Comparison of ENCODE assay signal across 9 cellular contexts in genomic region chr2:232568161-232568560, GRCh38. TPM values are rescaled to one million over a fixed set of nuclear protein-coding genes. Genes with fewer than 3 reads are reported as not detected.
DNase-seq lines count a peak whose midpoint lies in the region; ATAC-seq and TF ChIP-seq lines count a peak whose summit lies in the region.
"Had no signal": no experiment of that assay in that cellular context is flagged by ENCODE, and none has a peak within 500 bp of the region (broad histone marks: within the 10 kb centered on the region; RNA-seq: fewer than 3 reads in every experiment).

No MANE protein-coding gene starts in this region.

- no peaks in the 10 kb centered on the region for H3K27me3 ChIP-seq in smooth muscle cell (ENCODE audit: low read depth)
- no peaks in the 10 kb centered on the region for H3K27me3 ChIP-seq in uterus

- H3F3A ChIP-seq in smooth muscle cell (ENCODE audit: low read depth), result no peaks in the 10 kb centered on the region

- H3K9me3 ChIP-seq in smooth muscle cell (replicated peaks; ENCODE audit: low read depth) (no peaks in the 10 kb centered on the region), uterus (no peaks in the 10 kb centered on the region)

- no peaks in the 10 kb centered on the region for H3K79me2 ChIP-seq in smooth muscle cell (ENCODE audit: low read depth)

- intact Hi-C loops in dendritic cell treated with granulocyte-macrophage colony-stimulating factor and Interleukin-4, amounts not matched to agents 40 ng/mL and 50 ng/mL, for 4 days (cut with micrococcal nuclease), result no loop called here
- intact Hi-C loops in uterus (cut with DNase I; ENCODE audit: low total_unique reads), result no loop called here

- TF ChIP-seq POLR2A in NB4 (IDR thresholded peaks at IDR 0.05; ENCODE audit: extremely low read depth, insufficient read length), result no peak
- no peak for TF ChIP-seq POLR2A in uterus (IDR thresholded peaks at IDR 0.05)

- H3K4me1 Mint-ChIP-seq in dendritic cell treated with granulocyte-macrophage colony-stimulating factor and Interleukin-4, amounts not matched to agents 40 ng/mL and 50 ng/mL, for 4 days (ENCODE audit: low read depth), result peaks cover 39% of the 10 kb centered on the region

- peaks cover 23% of the 10 kb centered on the region for H4K20me1 ChIP-seq in smooth muscle cell (ENCODE audit: low read depth)

- no peak overlapping the region for H3K4me3 Mint-ChIP-seq in dendritic cell treated with granulocyte-macrophage colony-stimulating factor and Interleukin-4, amounts not matched to agents 40 ng/mL and 50 ng/mL, for 4 days

- no peak for TF ChIP-seq CTCF in NB4 (IDR thresholded peaks at IDR 0.05; ENCODE audit: low read depth, low read length)
- TF ChIP-seq CTCF in smooth muscle cell (IDR thresholded peaks at IDR 0.05; ENCODE audit: borderline replicate concordance, insufficient read depth, poor library complexity, severe bottlenecking), result no peak
- no peak for TF ChIP-seq CTCF in uterus (IDR thresholded peaks at IDR 0.05)

- H2AFZ ChIP-seq in smooth muscle cell (ENCODE audit: low read depth), result no peak overlapping the region

- no peak for ATAC-seq in HG02938 (IDR thresholded peaks at IDR 0.05; ENCODE audit: unreplicated experiment)

- no peak overlapping the region for H3K4me2 ChIP-seq in smooth muscle cell

- H3K36me3 ChIP-seq in smooth muscle cell (ENCODE audit: low read depth), result peaks cover 17% of the 10 kb centered on the region
- H3K36me3 ChIP-seq in uterus, result no peaks in the 10 kb centered on the region

- peaks cover 100% of the 10 kb centered on the region for H3K36me3 Mint-ChIP-seq in dendritic cell treated with granulocyte-macrophage colony-stimulating factor and Interleukin-4, amounts not matched to agents 40 ng/mL and 50 ng/mL, for 4 days (ENCODE audit: low read depth)

- 78% methylated on average over 5 of the region's 5 CpGs for WGBS in smooth muscle cell (ENCODE audit: low lambda C conversion rate)

- no peaks in the 10 kb centered on the region for H3K27me3 Mint-ChIP-seq in dendritic cell treated with granulocyte-macrophage colony-stimulating factor and Interleukin-4, amounts not matched to agents 40 ng/mL and 50 ng/mL, for 4 days

- no peaks in the 10 kb centered on the region for H3K9me3 Mint-ChIP-seq in dendritic cell treated with granulocyte-macrophage colony-stimulating factor and Interleukin-4, amounts not matched to agents 40 ng/mL and 50 ng/mL, for 4 days

- H3K9ac ChIP-seq in smooth muscle cell (ENCODE audit: low read depth), result no peak overlapping the region

- peak; percentile 87 for DNase-seq in EL
- DNase-seq in NB4 (ENCODE audit: low read depth), result peak; percentile 29
- DNase-seq in myocyte (ENCODE audit: low read depth), result peak; percentile 94
- no peak for DNase-seq in smooth muscle cell (lab: John Stamatoyannopoulos, UW; ENCODE audit: unreplicated experiment)
- no peak for DNase-seq in uterus
- DNase-seq in activated CD4-positive, alpha-beta T cell treated with anti-CD3 and anti-CD28 coated beads, Interleukin-2, amount 50 U/mL, for 1 hour, result no peak
- DNase-seq: MM.1S had no signal

- H3K4me1 ChIP-seq in smooth muscle cell (ENCODE audit: low read depth) (no peaks in the 10 kb centered on the region), uterus (no peaks in the 10 kb centered on the region)

- H3K27ac ChIP-seq in smooth muscle cell (ENCODE audit: low read depth) (no peak overlapping the region), uterus (no peak overlapping the region)

- no peak overlapping the region for H3K4me3 ChIP-seq in NB4 (ENCODE audit: low read depth, low read length)
- no peak overlapping the region for H3K4me3 ChIP-seq in smooth muscle cell
- no peak overlapping the region for H3K4me3 ChIP-seq in uterus

- H3K27ac Mint-ChIP-seq in dendritic cell treated with granulocyte-macrophage colony-stimulating factor and Interleukin-4, amounts not matched to agents 40 ng/mL and 50 ng/mL, for 4 days, result peak overlapping the region; percentile 85

RNA-seq across cellular contexts. Expression of gene EIF4E2, which starts 17.7 kb away (rescaled TPM):
- total RNA-seq in myocyte (119 and 122 TPM in 2 replicates), smooth muscle cell (83.1 and 110 TPM in 2 replicates), uterus (100 to 1,000 TPM in 1 of 4 donors, 10 to 100 TPM in 3; 24.3 to 195 (median 56.6) TPM)
- polyA plus RNA-seq in myocyte (2012), result 130 TPM
- polyA plus RNA-seq in smooth muscle cell, result 189 and 194 TPM in 2 replicates

RNA-seq across cellular contexts. Expression of gene TIGD1, which starts 17.8 kb away (rescaled TPM):
- 2.1 and 3.0 TPM in 2 replicates for total RNA-seq in myocyte
- polyA plus RNA-seq in myocyte (2012), result 4.1 TPM
- 7.4 and 8.1 TPM in 2 replicates for total RNA-seq in smooth muscle cell
- 1.9 and 2.9 TPM in 2 replicates for polyA plus RNA-seq in smooth muscle cell
- total RNA-seq in uterus, result 1 to 10 TPM; 4.6 to 8.5 (median 5.0) TPM

RNA-seq across cellular contexts. Expression of gene CHRNG, which starts 28.7 kb away (rescaled TPM):
- total RNA-seq in myocyte, result 697 and 1,132 TPM in 2 replicates
- 391 TPM for polyA plus RNA-seq in myocyte (2012)
- 0.58 TPM in 1 of 2 replicates, not detected in the other for total RNA-seq in smooth muscle cell
- polyA plus RNA-seq in smooth muscle cell, result 0.84 TPM in 1 of 2 replicates, not detected in the other
- not detected for total RNA-seq in uterus

RNA-seq across cellular contexts. Expression of gene CHRND, which starts 42.2 kb away (rescaled TPM):
- 273 and 339 TPM in 2 replicates for total RNA-seq in myocyte
- polyA plus RNA-seq in myocyte (2012), result 64.1 TPM
- not detected in 2 replicates for total RNA-seq in smooth muscle cell
- polyA plus RNA-seq in smooth muscle cell, result not detected in 2 replicates
- not detected for total RNA-seq in uterus

RNA-seq across cellular contexts. Expression of gene PRSS56, which starts 48.0 kb away (rescaled TPM):
- total RNA-seq in myocyte (2.5 and 6.5 TPM in 2 replicates), smooth muscle cell (not detected in 2 replicates), uterus (not detected)
- 1.2 TPM for polyA plus RNA-seq in myocyte (2012)
- 0.24 TPM in 1 of 2 replicates, not detected in the other for polyA plus RNA-seq in smooth muscle cell

Comparison
In these comparisons a context has a peak if more than half of its experiments do, and no peak if none do; other contexts are left out.
1. DNase-seq: peak in EL (single experiment), NB4 (single experiment) and myocyte (single experiment); none in smooth muscle cell (single experiment), uterus (0 of 2) and activated CD4-positive, alpha-beta T cell treated with anti-CD3 and anti-CD28 coated beads, Interleukin-2, amount 50 U/mL, for 1 hour (single experiment).
2. RNA of gene CHRNG, which starts 28.7 kb away (total RNA-seq): 697 to 1,132 TPM in myocyte; 0.58 TPM in smooth muscle cell and not detected in uterus; every median in the first group is over 100 times any median in the second.